In the genomic region with DNA sequence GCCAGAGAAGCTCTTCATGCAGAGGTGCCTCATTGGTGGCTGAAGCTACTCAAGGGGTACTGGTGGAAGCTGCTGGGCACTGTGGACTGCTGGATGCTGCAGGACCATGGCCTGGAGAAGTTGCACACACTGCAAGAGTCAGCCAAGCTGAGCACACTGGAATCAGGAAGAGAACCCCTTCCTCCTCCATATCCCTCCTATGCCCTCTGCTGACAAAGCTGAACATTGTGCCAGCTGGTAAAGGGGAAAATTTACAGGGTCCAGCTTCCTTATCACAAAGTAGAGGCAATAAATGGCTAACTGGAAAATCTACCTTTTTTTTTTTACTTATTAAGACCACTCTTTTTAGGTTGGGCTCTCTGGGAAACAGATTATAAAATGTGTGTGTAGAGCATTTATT, we compare ENCODE assay signal across 15 cellular contexts. TPM values are rescaled to one million over a fixed set of nuclear protein-coding genes. Genes with fewer than 3 reads are reported as not detected.
DNase-seq lines count a peak whose midpoint lies in the region; ATAC-seq and TF ChIP-seq lines count a peak whose summit lies in the region.
"Had no signal": no experiment of that assay in that cellular context is flagged by ENCODE, and none has a peak within 500 bp of the region (broad histone marks: within the 10 kb centered on the region; RNA-seq: fewer than 3 reads in every experiment).

No MANE protein-coding gene starts in this region.

- in situ Hi-C loops in GM13977 (cut with MboI; ENCODE audit: low pct_unique_long_range_greater_than_20kb, low sequenced_read_pairs, unreplicated experiment): no loop called here

- no peak overlapping the region for H3K9ac ChIP-seq in endodermal cell (ENCODE audit: extremely low read depth, low read length, poor library complexity, severe bottlenecking)

- H3K4me3 ChIP-seq in endodermal cell (ENCODE audit: low read length): no peak overlapping the region
- H3K4me3 ChIP-seq: adrenal gland, esophagus muscularis mucosa had no signal

- H3K4me1 Mint-ChIP-seq in endodermal cell: peaks cover 26% of the 10 kb centered on the region

- H3K4me3 Mint-ChIP-seq in endodermal cell: no peak overlapping the region

- peak; percentile 17 for TF ChIP-seq CTCF in GM13977 (IDR thresholded peaks at IDR 0.05; ENCODE audit: extremely low read depth, insufficient read depth, missing control alignments)
- TF ChIP-seq CTCF in endodermal cell (conservative IDR thresholded peaks at IDR 0.05): peak; percentile 65

- H3K36me3 Mint-ChIP-seq in endodermal cell (ENCODE audit: low read depth): no peaks in the 10 kb centered on the region

- H3K27me3 Mint-ChIP-seq in endodermal cell (ENCODE audit: insufficient read depth): peaks cover 2% of the 10 kb centered on the region

- no peak for ATAC-seq in GM21423 (IDR thresholded peaks at IDR 0.05; ENCODE audit: unreplicated experiment)
- ATAC-seq in HG02623 (IDR thresholded peaks at IDR 0.05; ENCODE audit: unreplicated experiment): no peak
- ATAC-seq in sciatic nerve: no peak
- no peak for ATAC-seq in HG03196 (IDR thresholded peaks at IDR 0.05; ENCODE audit: unreplicated experiment)
- ATAC-seq: stimulated activated naive CD8-positive, alpha-beta T cell treated with anti-CD3 and anti-CD28 coated beads, Interleukin-15, Interleukin-2, amounts not matched to agents 100 U/mL and 50 U/mL, for 24 hours had no signal

- peaks cover 7% of the 10 kb centered on the region for H3K4me1 ChIP-seq in endodermal cell (ENCODE audit: control insufficient read depth, insufficient read depth, low read length)
- H3K4me1 ChIP-seq: adrenal gland, esophagus muscularis mucosa had no signal

- H3K36me3 ChIP-seq in endodermal cell (ENCODE audit: control insufficient read depth, insufficient read depth, low read length): no peaks in the 10 kb centered on the region
- H3K36me3 ChIP-seq: adrenal gland, esophagus muscularis mucosa, neutrophil had no signal

- no peak overlapping the region for H3K27ac Mint-ChIP-seq in endodermal cell

- DNase-seq in AML-193 (lab: John Stamatoyannopoulos, UW) (peak; percentile 7 to 13), GM13977 (ENCODE audit: low spot score) (no peak), NCI-H82 treated with DMSO at 0.1 percent for 48 hours (lab: John Stamatoyannopoulos, UW; ENCODE audit: unreplicated experiment) (peak; percentile 80), endodermal cell (no peak), sciatic nerve (ENCODE audit: low spot score) (no peak)
- DNase-seq: adrenal gland; GOT3; NCI-H2227 treated with DMSO at 0.1 percent for 48 hours; stimulated activated naive CD8-positive, alpha-beta T cell treated with anti-CD3 and anti-CD28 coated beads, Interleukin-15, Interleukin-2, amounts not matched to agents 100 U/mL and 50 U/mL, for 24 hours had no signal

- peaks cover 4% of the 10 kb centered on the region for H3K27me3 ChIP-seq in endodermal cell (ENCODE audit: control insufficient read depth, insufficient read depth, low read length, poor library complexity, severe bottlenecking)

- H3K9me3 ChIP-seq in endodermal cell (ENCODE audit: control insufficient read depth, low read length): no peaks in the 10 kb centered on the region
- H3K9me3 ChIP-seq: adrenal gland, esophagus muscularis mucosa, neutrophil had no signal

- H3K9me3 Mint-ChIP-seq in endodermal cell: no peaks in the 10 kb centered on the region

- H3K27ac ChIP-seq in endodermal cell (ENCODE audit: low read depth, low read length): no peak overlapping the region
- H3K27ac ChIP-seq: adrenal gland, esophagus muscularis mucosa, neutrophil had no signal

- intact Hi-C loops in sciatic nerve (cut with DNase I): no loop called here

RNA-seq across cellular contexts. Expression of gene CCDC175, which starts 6.5 kb away (rescaled TPM):
- total RNA-seq in endodermal cell: under 1 TPM; 0.53 to 0.66 TPM
- polyA plus RNA-seq in endodermal cell (2013, experiment 1 of 2): 0.25 TPM
- 0.37 TPM for polyA plus RNA-seq in endodermal cell (2013, experiment 2 of 2)
- total RNA-seq in sciatic nerve: not detected
- total RNA-seq: activated CD8-positive, alpha-beta memory T cell treated with anti-CD3 and anti-CD28 coated beads for 36 hours; esophagus muscularis mucosa had no signal

Comparison
In these comparisons a context has a peak if more than half of its experiments do, and no peak if none do; other contexts are left out.
1. DNase-seq: peak in AML-193 (2 of 2) and NCI-H82 treated with DMSO at 0.1 percent for 48 hours (single experiment); none in GM13977 (single experiment), endodermal cell (single experiment) and sciatic nerve (single experiment).